In genomic region chr14:90061849-90062794, GRCh38 we compare ENCODE assay signal across 9 cellular contexts. TPM values are rescaled to one million over a fixed set of nuclear protein-coding genes. Genes with fewer than 3 reads are reported as not detected.
DNase-seq lines count a peak whose midpoint lies in the region; ATAC-seq, FAIRE-seq and TF ChIP-seq lines count a peak whose summit lies in the region.
"Had no signal": no experiment of that assay in that cellular context is flagged by ENCODE, and none has a peak within 500 bp of the region (broad histone marks: within the 10 kb centered on the region; RNA-seq: fewer than 3 reads in every experiment).

Gene KCNK13 (plus strand): TSS chr14:90061994. CDS start chr14:90062206, 212 bp downstream.

- H3K27me3 ChIP-seq in body of pancreas (peaks cover 0 to 26% of the 10 kb centered on the region in 2 donors), kidney epithelial cell (ENCODE audit: control insufficient read depth, insufficient read depth, low read length) (peaks cover 53% of the 10 kb centered on the region)

- no peaks in the 10 kb centered on the region for H3K36me3 Mint-ChIP-seq in stimulated activated naive CD8-positive, alpha-beta T cell treated with anti-CD3 and anti-CD28 coated beads, Interleukin-15, Interleukin-2, amounts not matched to agents 100 ng/mL and 50 ng/mL, for 24 hours (ENCODE audit: low read depth)

- no peaks in the 10 kb centered on the region for H3K36me3 ChIP-seq in body of pancreas (replicated peaks in 1 of 2; ENCODE audit: insufficient read depth in 1 of 2, low read depth in 2 of 2)
- H3K36me3 ChIP-seq in kidney epithelial cell (ENCODE audit: control insufficient read depth, insufficient read depth, low read length) = no peaks in the 10 kb centered on the region

- no peak for TF ChIP-seq POLR2A in body of pancreas (IDR thresholded peaks at IDR 0.05)

- no peak within 1 kb of the TSS for H3K27ac ChIP-seq in body of pancreas

- H3K4me3 ChIP-seq in body of pancreas (peak within 1 kb of the TSS in 1 of 2 donors; percentile 13), kidney epithelial cell (ENCODE audit: low read depth, low read length) (peak within 1 kb of the TSS; percentile 36)

- intact Hi-C loops in body of pancreas (cut with DNase I) = no loop called here

- no peaks in the 10 kb centered on the region for H3K9me3 ChIP-seq in body of pancreas

- H3K4me1 ChIP-seq in body of pancreas = peaks cover 31% of the 10 kb centered on the region

- ATAC-seq in body of pancreas = peak; percentile 49

- no peak for FAIRE-seq in HTR-8/SVneo (lab: Jason Lieb, UNC)

- H3K27me3 Mint-ChIP-seq in stimulated activated naive CD8-positive, alpha-beta T cell treated with anti-CD3 and anti-CD28 coated beads, Interleukin-15, Interleukin-2, amounts not matched to agents 100 ng/mL and 50 ng/mL, for 24 hours = peaks cover 70% of the 10 kb centered on the region

- H3K4me3 Mint-ChIP-seq in stimulated activated naive CD8-positive, alpha-beta T cell treated with anti-CD3 and anti-CD28 coated beads, Interleukin-15, Interleukin-2, amounts not matched to agents 100 ng/mL and 50 ng/mL, for 24 hours = peak within 1 kb of the TSS; percentile 70

- peak; percentile 9 for DNase-seq in NCI-H1436 (lab: John Stamatoyannopoulos, UW)
- DNase-seq in NCI-H1436 treated with DMSO at 0.1 percent for 48 hours (lab: John Stamatoyannopoulos, UW) = no peak
- DNase-seq in NCI-H69 (lab: John Stamatoyannopoulos, UW) = peak; percentile 98
- DNase-seq in body of pancreas = peak in 2 of 4 donors; percentile 22 to 33
- DNase-seq in kidney epithelial cell (ENCODE audit: low read depth) = no peak
- DNase-seq in A172 (ENCODE audit: low spot score) = no peak
- DNase-seq in HTR-8/SVneo (ENCODE audit: insufficient read length, low spot score) = no peak

- 2 to 7% methylated on average over 19 to 94 of the region's 94 CpGs for WGBS in body of pancreas, 2 donors

- H3K27ac Mint-ChIP-seq in stimulated activated naive CD8-positive, alpha-beta T cell treated with anti-CD3 and anti-CD28 coated beads, Interleukin-15, Interleukin-2, amounts not matched to agents 100 ng/mL and 50 ng/mL, for 24 hours = no peak within 1 kb of the TSS

- TF ChIP-seq CTCF in body of pancreas (IDR thresholded peaks at IDR 0.05) (no peak), kidney epithelial cell (IDR thresholded peaks at IDR 0.05; ENCODE audit: insufficient read depth, low read length, poor library complexity, severe bottlenecking) (no peak)

- peaks cover 16% of the 10 kb centered on the region for H3K4me1 Mint-ChIP-seq in stimulated activated naive CD8-positive, alpha-beta T cell treated with anti-CD3 and anti-CD28 coated beads, Interleukin-15, Interleukin-2, amounts not matched to agents 100 ng/mL and 50 ng/mL, for 24 hours (ENCODE audit: low read depth)

- no peaks in the 10 kb centered on the region for H3K9me3 Mint-ChIP-seq in stimulated activated naive CD8-positive, alpha-beta T cell treated with anti-CD3 and anti-CD28 coated beads, Interleukin-15, Interleukin-2, amounts not matched to agents 100 ng/mL and 50 ng/mL, for 24 hours

RNA-seq across cellular contexts. Expression of gene KCNK13, which starts in this region (rescaled TPM):
- total RNA-seq in body of pancreas (under 1 TPM in 1 of 2 donors, not detected in 1; 0.26 TPM), kidney epithelial cell (0.13 and 0.89 TPM in 2 replicates)
- not detected in 2 replicates for total RNA-seq in A172 (2014; rRNA removed; shearing (Covaris generic))
- total RNA-seq: activated CD8-positive, alpha-beta memory T cell treated with anti-CD3 and anti-CD28 coated beads for 36 hours had no signal

Comparison
In these comparisons a context has a peak if more than half of its experiments do, and no peak if none do; other contexts are left out.
1. DNase-seq: peak in NCI-H1436 (single experiment) and NCI-H69 (single experiment); none in NCI-H1436 treated with DMSO at 0.1 percent for 48 hours (single experiment), kidney epithelial cell (single experiment), A172 (single experiment) and HTR-8/SVneo (single experiment).
2. Peak in ATAC-seq in body of pancreas; RNA of the gene not detected or under 1 TPM.